ENCODE assay signal across 8 cellular contexts in genomic region chr6:41371461-41371991, GRCh38. TPM values are rescaled to one million over a fixed set of nuclear protein-coding genes. Genes with fewer than 3 reads are reported as not detected.
DNase-seq lines count a peak whose midpoint lies in the region; ATAC-seq and TF ChIP-seq lines count a peak whose summit lies in the region.

No MANE protein-coding gene starts in this region.

- intact Hi-C loops in esophagus muscularis mucosa (cut with DNase I): no loop called here

- no peak overlapping the region for H2AFZ ChIP-seq in GM23338

- H3K4me2 ChIP-seq in GM23338: peak overlapping the region; percentile 87

- POLR2A ChIA-PET in naive thymus-derived CD8-positive, alpha-beta T cell (lab: Charles Lee): interaction anchor here (0.6 kb wide), 1 partner anchor 218 kb away, joined by 3 read pairs; no protein-coding TSS in a partner anchor

- peak; percentile 30 for ATAC-seq in GM23338
- ATAC-seq in SK-N-SH treated with all-trans-retinoic acid at 6 μM for 48 hours: peak; percentile 71
- ATAC-seq in naive thymus-derived CD8-positive, alpha-beta T cell: peak; percentile 21 to 47
- no peak for ATAC-seq in HG02973 (IDR thresholded peaks at IDR 0.05; ENCODE audit: unreplicated experiment)
- ATAC-seq in HG03460 (IDR thresholded peaks at IDR 0.05; ENCODE audit: unreplicated experiment): no peak
- ATAC-seq in GM19035 (IDR thresholded peaks at IDR 0.05; ENCODE audit: unreplicated experiment): no peak

- peaks cover 85% of the 10 kb centered on the region for H3K27me3 Mint-ChIP-seq in GM23338 (ENCODE audit: insufficient read depth, low read depth, poor library complexity)
- H3K27me3 Mint-ChIP-seq in naive thymus-derived CD8-positive, alpha-beta T cell: peaks cover 29 to 88% (median 59%) of the 10 kb centered on the region in 5 donors

- peaks cover 45% of the 10 kb centered on the region for H3K4me1 ChIP-seq in GM23338 (ENCODE audit: insufficient read depth)
- H3K4me1 ChIP-seq in esophagus muscularis mucosa: peaks cover 31 to 59% (median 54%) of the 10 kb centered on the region in 4 donors

- H3K79me2 ChIP-seq in GM23338 (replicated peaks; ENCODE audit: insufficient read depth): no peaks in the 10 kb centered on the region

- no peaks in the 10 kb centered on the region for H3K36me3 Mint-ChIP-seq in GM23338 (ENCODE audit: low read depth)
- H3K36me3 Mint-ChIP-seq in naive thymus-derived CD8-positive, alpha-beta T cell: no peaks in the 10 kb centered on the region

- TF ChIP-seq POLR2A in esophagus muscularis mucosa (IDR thresholded peaks at IDR 0.05; ENCODE audit: low read depth): no peak

- H4K20me1 ChIP-seq in GM23338 (replicated peaks; ENCODE audit: insufficient read depth): peaks cover 7% of the 10 kb centered on the region; the same call in 1 of the 2 replicates

- H3K4me3 ChIP-seq in GM23338 (peak overlapping the region; percentile 59), esophagus muscularis mucosa (peak overlapping the region; percentile 34 to 47 (median 39))

- H3K27ac ChIP-seq in GM23338 (ENCODE audit: low read depth): no peak overlapping the region
- peak overlapping the region in 1 of 4 donors; percentile 9 for H3K27ac ChIP-seq in esophagus muscularis mucosa (replicated peaks in 1 of 4)

- peaks cover 49% of the 10 kb centered on the region for H3K4me1 Mint-ChIP-seq in GM23338
- H3K4me1 Mint-ChIP-seq in naive thymus-derived CD8-positive, alpha-beta T cell: peaks cover 33 to 54% (median 45%) of the 10 kb centered on the region in 4 donors

- peak; percentile 19 to 30; a peak in 2 of 4 replicates for TF ChIP-seq CTCF in GM23338 (conservative IDR thresholded peaks at IDR 0.05; ENCODE audit: low read depth in 2 of 2)
- peak in 1 of 3 experiments; percentile 33 for TF ChIP-seq CTCF in esophagus muscularis mucosa (IDR thresholded peaks at IDR 0.05)

- no peaks in the 10 kb centered on the region for H3K9me2 ChIP-seq in GM23338 (ENCODE audit: insufficient read depth)

- no peaks in the 10 kb centered on the region for H3K9me3 ChIP-seq in esophagus muscularis mucosa

- H3K27me3 ChIP-seq in GM23338 (ENCODE audit: insufficient read depth) (peaks cover 85% of the 10 kb centered on the region), esophagus muscularis mucosa (peaks cover 0 to 92% (median 42%) of the 10 kb centered on the region in 4 donors)

- peak; percentile 82 for DNase-seq in GM23338 (ENCODE audit: low spot score)
- peak; percentile 91 for DNase-seq in esophagus muscularis mucosa (ENCODE audit: extremely low spot score)
- DNase-seq in naive thymus-derived CD8-positive, alpha-beta T cell: no peak
- DNase-seq in cortex of kidney (lab: John Stamatoyannopoulos, UW): no peak

- no peak overlapping the region for H3K27ac Mint-ChIP-seq in GM23338
- peak overlapping the region in 4 of 10 donors; percentile 4 to 66 (median 52) for H3K27ac Mint-ChIP-seq in naive thymus-derived CD8-positive, alpha-beta T cell

- H3K9me3 Mint-ChIP-seq in GM23338: no peaks in the 10 kb centered on the region; the same call in 2 of the 3 replicates
- no peaks in the 10 kb centered on the region for H3K9me3 Mint-ChIP-seq in naive thymus-derived CD8-positive, alpha-beta T cell

- WGBS in esophagus muscularis mucosa: 17% methylated on average over 37 of the region's 39 CpGs

- no peaks in the 10 kb centered on the region for H3K36me3 ChIP-seq in GM23338 (ENCODE audit: insufficient read depth)
- no peaks in the 10 kb centered on the region for H3K36me3 ChIP-seq in esophagus muscularis mucosa

- peaks cover 34% of the 10 kb centered on the region; the same call in 1 of the 2 replicates for H3F3A ChIP-seq in GM23338 (replicated peaks; ENCODE audit: low read depth)

- H3K4me3 Mint-ChIP-seq in GM23338: peak overlapping the region; percentile 72
- H3K4me3 Mint-ChIP-seq in naive thymus-derived CD8-positive, alpha-beta T cell: peak overlapping the region; percentile 73 to 94 (median 87)

- TF ChIP-seq EP300 in esophagus muscularis mucosa (IDR thresholded peaks at IDR 0.05): no peak

TF ChIP-seq in GM23338, 12 proteins besides CTCF, POLR2A, EP300 and RAD21:
- no peak for TF ChIP-seq NANOG (IDR thresholded peaks at IDR 0.05; ENCODE audit: borderline replicate concordance)
- no peak for TF ChIP-seq JUNB (IDR thresholded peaks at IDR 0.05; ENCODE audit: unreplicated experiment)
- no peak for TF ChIP-seq ETS1 (IDR thresholded peaks at IDR 0.05)
- TF ChIP-seq EZH2phosphoT487 (IDR thresholded peaks at IDR 0.05; ENCODE audit: unreplicated experiment): peak; percentile 20
- TF ChIP-seq EZH2 (IDR thresholded peaks at IDR 0.05; ENCODE audit: low read depth, unreplicated experiment): peak; percentile 73
- no peak for TF ChIP-seq POLR2AphosphoS5 (IDR thresholded peaks at IDR 0.05; ENCODE audit: low read depth)

TF ChIP-seq in SK-N-SH treated with all-trans-retinoic acid at 6 μM for 48 hours, 23 proteins besides CTCF, POLR2A, EP300 and RAD21:
- no peak for TF ChIP-seq ZFP30 (CRISPR knock-in tag; IDR thresholded peaks at IDR 0.05)
- TF ChIP-seq TCF4 (CRISPR knock-in tag; IDR thresholded peaks at IDR 0.05; ENCODE audit: borderline replicate concordance): no peak

RNA-seq across cellular contexts. Expression of gene NCR2, which starts 36.1 kb away (rescaled TPM):
- total RNA-seq in GM23338 (2014; rRNA removed; shearing (Covaris generic)): not detected in 2 replicates
- not detected in 2 replicates for polyA plus RNA-seq in GM23338 (2016; fragmentation: Nextera tagmentation; extraction: Ambion mirVana)
- total RNA-seq in esophagus muscularis mucosa: not detected
- not detected for total RNA-seq in naive thymus-derived CD8-positive, alpha-beta T cell
- polyA plus RNA-seq in naive thymus-derived CD8-positive, alpha-beta T cell: not detected

Comparison
In these comparisons a context has a peak if more than half of its experiments do, and no peak if none do; other contexts are left out.
1. ATAC-seq: peak in GM23338 (single experiment), SK-N-SH treated with all-trans-retinoic acid at 6 μM for 48 hours (single experiment) and naive thymus-derived CD8-positive, alpha-beta T cell (2 of 2); none in HG02973 (single experiment), HG03460 (single experiment) and GM19035 (single experiment).
2. DNase-seq: peak in GM23338 (single experiment) and esophagus muscularis mucosa (single experiment); none in naive thymus-derived CD8-positive, alpha-beta T cell (0 of 10) and cortex of kidney (single experiment).